ENCODE assay signal across 1 cellular context in the genomic region with DNA sequence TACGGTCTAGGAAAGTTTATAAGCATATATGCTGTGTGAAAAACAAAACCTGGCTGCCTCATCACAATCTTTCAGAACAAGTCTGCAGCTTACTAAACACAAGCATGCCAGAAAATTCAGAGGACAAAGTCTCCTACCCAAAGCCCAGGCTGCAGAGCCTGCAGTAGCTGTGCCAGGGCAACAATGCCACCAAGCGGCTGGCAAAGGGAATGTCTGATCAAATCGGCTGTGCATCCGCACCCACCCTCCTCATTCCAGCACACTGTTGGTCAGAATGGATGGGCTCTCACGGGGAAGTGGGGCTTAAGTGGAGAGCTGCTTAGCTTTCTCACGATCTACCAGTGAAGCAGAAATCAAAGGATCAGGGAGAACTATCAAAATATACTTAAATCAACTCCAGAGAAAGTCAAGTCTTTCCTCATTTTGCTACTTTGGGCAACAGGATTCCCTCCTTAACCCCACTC.
A peak's percentile ranks its signal among the peaks of the same experiment; 100 is the strongest.
TF ChIP-seq lines count a peak whose summit lies in the region.

No MANE protein-coding gene starts in this region.

TF ChIP-seq in HepG2, 621 proteins besides CTCF, POLR2A, EP300 and RAD21 (continued from another document and continues in another):
- TF ChIP-seq ZFAT (CRISPR knock-in tag; conservative IDR thresholded peaks at IDR 0.05) (no peak), STAG1 (CRISPR knock-in tag; IDR thresholded peaks at IDR 0.05) (peak; percentile 100), SAP130 (CRISPR knock-in tag; IDR thresholded peaks at IDR 0.05; ENCODE audit: low read depth) (peak; percentile 59), ZSCAN29 (CRISPR knock-in tag; conservative IDR thresholded peaks at IDR 0.05) (0 out of 2 replicates have a peak, but pooled peaks have one; percentile 49), ZSCAN30 (CRISPR knock-in tag; IDR thresholded peaks at IDR 0.05) (no peak), PLRG1 (conservative IDR thresholded peaks at IDR 0.05) (no peak), SNAI1 (CRISPR knock-in tag; IDR thresholded peaks at IDR 0.05; ENCODE audit: borderline replicate concordance) (no peak), ZNF24 (IDR thresholded peaks at IDR 0.05) (no peak), MAF1 (CRISPR knock-in tag; IDR thresholded peaks at IDR 0.05; ENCODE audit: borderline replicate concordance) (no peak), HOXA5 (CRISPR knock-in tag; IDR thresholded peaks at IDR 0.05) (0 out of 2 replicates have a peak, but pooled peaks have one; percentile 31), SIX4 (CRISPR knock-in tag; IDR thresholded peaks at IDR 0.05) (0 out of 2 replicates have a peak, but pooled peaks have one; percentile 15), NR2F2 (IDR thresholded peaks at IDR 0.05; ENCODE audit: borderline replicate concordance, low read depth) (no peak; the same call in 1 of the 2 replicates), ZNF263 (CRISPR knock-in tag; IDR thresholded peaks at IDR 0.05) (no peak), SIN3B (IDR thresholded peaks at IDR 0.05; ENCODE audit: low read length) (no peak), ZNF878 (CRISPR knock-in tag; IDR thresholded peaks at IDR 0.05) (no peak), BRD4 (CRISPR knock-in tag; IDR thresholded peaks at IDR 0.05) (no peak), DNMT3B (CRISPR knock-in tag; conservative IDR thresholded peaks at IDR 0.05) (no peak), REL (CRISPR knock-in tag; conservative IDR thresholded peaks at IDR 0.05) (no peak), ZNF382 (CRISPR knock-in tag; IDR thresholded peaks at IDR 0.05; ENCODE audit: borderline replicate concordance) (no peak), DPF2 (CRISPR knock-in tag; IDR thresholded peaks at IDR 0.05; ENCODE audit: borderline replicate concordance, low read depth) (no peak), ZNF124 (CRISPR knock-in tag; IDR thresholded peaks at IDR 0.05) (peak; percentile 63; the same call in 1 of the 2 replicates), ZNF550 (CRISPR knock-in tag; IDR thresholded peaks at IDR 0.05; ENCODE audit: borderline replicate concordance) (no peak), ZNF335 (CRISPR knock-in tag; IDR thresholded peaks at IDR 0.05) (no peak), MXI1 (IDR thresholded peaks at IDR 0.05; ENCODE audit: borderline replicate concordance, low read depth, low read length) (no peak), ZNF329 (CRISPR knock-in tag; IDR thresholded peaks at IDR 0.05; ENCODE audit: low read depth) (no peak), ETV5 (CRISPR knock-in tag; IDR thresholded peaks at IDR 0.05; ENCODE audit: borderline replicate concordance) (peak; percentile 58; the same call in 1 of the 2 replicates), TP53 (CRISPR knock-in tag; conservative IDR thresholded peaks at IDR 0.05) (no peak), ARID2 (CRISPR knock-in tag; IDR thresholded peaks at IDR 0.05; ENCODE audit: borderline replicate concordance) (no peak), EED (CRISPR knock-in tag; IDR thresholded peaks at IDR 0.05) (no peak), SMAD9 (CRISPR knock-in tag; IDR thresholded peaks at IDR 0.05) (no peak), ZNF350 (CRISPR knock-in tag; IDR thresholded peaks at IDR 0.05; ENCODE audit: borderline replicate concordance, low read depth) (no peak), MIER3 (CRISPR knock-in tag; IDR thresholded peaks at IDR 0.05; ENCODE audit: borderline replicate concordance) (peak; percentile 69; the same call in 1 of the 2 replicates), TOPORS (CRISPR knock-in tag; IDR thresholded peaks at IDR 0.05) (no peak), SALL1 (CRISPR knock-in tag; IDR thresholded peaks at IDR 0.05) (peak; percentile 87), ZNF264 (CRISPR knock-in tag; IDR thresholded peaks at IDR 0.05) (no peak), SMAD3 (CRISPR knock-in tag; IDR thresholded peaks at IDR 0.05) (peak; percentile 86), THYN1 (CRISPR knock-in tag; IDR thresholded peaks at IDR 0.05; ENCODE audit: borderline replicate concordance, low read depth) (no peak)
- TF ChIP-seq, protein P1, sequence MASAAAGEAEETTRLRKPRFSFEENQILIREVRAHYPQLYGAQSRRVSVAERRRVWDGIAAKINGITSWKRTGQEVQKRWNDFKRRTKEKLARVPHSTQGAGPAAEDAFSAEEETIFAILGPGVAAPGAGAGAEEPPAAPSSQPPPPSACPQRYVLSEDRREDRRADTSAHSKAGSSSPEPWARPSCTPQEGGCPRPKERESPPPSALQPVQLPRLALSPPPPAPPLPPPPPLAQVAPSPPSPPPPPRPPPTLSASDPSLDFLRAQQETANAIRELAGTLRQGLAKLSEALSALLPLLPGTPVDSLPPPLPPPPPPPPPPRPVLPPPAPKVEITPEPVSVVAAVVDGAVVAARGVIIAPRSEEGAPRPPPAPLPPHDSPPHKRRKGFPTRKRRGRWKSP (CRISPR knock-in tag; IDR thresholded peaks at IDR 0.05): peak; percentile 55; the same call in 1 of the 2 replicates
- TF ChIP-seq, protein P2, sequence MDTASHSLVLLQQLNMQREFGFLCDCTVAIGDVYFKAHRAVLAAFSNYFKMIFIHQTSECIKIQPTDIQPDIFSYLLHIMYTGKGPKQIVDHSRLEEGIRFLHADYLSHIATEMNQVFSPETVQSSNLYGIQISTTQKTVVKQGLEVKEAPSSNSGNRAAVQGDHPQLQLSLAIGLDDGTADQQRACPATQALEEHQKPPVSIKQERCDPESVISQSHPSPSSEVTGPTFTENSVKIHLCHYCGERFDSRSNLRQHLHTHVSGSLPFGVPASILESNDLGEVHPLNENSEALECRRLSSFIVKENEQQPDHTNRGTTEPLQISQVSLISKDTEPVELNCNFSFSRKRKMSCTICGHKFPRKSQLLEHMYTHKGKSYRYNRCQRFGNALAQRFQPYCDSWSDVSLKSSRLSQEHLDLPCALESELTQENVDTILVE (CRISPR knock-in tag; IDR thresholded peaks at IDR 0.05): no peak
- TF ChIP-seq, protein P3, sequence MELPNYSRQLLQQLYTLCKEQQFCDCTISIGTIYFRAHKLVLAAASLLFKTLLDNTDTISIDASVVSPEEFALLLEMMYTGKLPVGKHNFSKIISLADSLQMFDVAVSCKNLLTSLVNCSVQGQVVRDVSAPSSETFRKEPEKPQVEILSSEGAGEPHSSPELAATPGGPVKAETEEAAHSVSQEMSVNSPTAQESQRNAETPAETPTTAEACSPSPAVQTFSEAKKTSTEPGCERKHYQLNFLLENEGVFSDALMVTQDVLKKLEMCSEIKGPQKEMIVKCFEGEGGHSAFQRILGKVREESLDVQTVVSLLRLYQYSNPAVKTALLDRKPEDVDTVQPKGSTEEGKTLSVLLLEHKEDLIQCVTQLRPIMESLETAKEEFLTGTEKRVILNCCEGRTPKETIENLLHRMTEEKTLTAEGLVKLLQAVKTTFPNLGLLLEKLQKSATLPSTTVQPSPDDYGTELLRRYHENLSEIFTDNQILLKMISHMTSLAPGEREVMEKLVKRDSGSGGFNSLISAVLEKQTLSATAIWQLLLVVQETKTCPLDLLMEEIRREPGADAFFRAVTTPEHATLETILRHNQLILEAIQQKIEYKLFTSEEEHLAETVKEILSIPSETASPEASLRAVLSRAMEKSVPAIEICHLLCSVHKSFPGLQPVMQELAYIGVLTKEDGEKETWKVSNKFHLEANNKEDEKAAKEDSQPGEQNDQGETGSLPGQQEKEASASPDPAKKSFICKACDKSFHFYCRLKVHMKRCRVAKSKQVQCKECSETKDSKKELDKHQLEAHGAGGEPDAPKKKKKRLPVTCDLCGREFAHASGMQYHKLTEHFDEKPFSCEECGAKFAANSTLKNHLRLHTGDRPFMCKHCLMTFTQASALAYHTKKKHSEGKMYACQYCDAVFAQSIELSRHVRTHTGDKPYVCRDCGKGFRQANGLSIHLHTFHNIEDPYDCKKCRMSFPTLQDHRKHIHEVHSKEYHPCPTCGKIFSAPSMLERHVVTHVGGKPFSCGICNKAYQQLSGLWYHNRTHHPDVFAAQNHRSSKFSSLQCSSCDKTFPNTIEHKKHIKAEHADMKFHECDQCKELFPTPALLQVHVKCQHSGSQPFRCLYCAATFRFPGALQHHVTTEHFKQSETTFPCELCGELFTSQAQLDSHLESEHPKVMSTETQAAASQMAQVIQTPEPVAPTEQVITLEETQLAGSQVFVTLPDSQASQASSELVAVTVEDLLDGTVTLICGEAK (IDR thresholded peaks at IDR 0.05): no peak
- TF ChIP-seq, protein P3 (CRISPR knock-in tag; IDR thresholded peaks at IDR 0.05): no peak
- TF ChIP-seq, protein P4, sequence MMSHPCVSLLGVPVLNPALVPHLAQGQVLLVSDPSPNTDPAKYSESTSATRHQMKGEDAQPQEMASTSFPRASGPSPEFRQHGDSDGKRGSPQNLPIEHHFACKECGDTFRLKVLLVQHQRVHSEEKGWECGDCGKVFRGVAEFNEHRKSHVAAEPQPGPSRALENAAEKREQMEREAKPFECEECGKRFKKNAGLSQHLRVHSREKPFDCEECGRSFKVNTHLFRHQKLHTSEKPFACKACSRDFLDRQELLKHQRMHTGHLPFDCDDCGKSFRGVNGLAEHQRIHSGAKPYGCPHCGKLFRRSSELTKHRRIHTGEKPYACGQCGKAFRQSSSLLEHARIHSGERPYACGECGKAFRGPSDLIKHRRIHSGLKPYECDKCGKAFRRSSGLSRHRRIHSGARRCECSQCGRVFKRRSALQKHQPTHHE (CRISPR knock-in tag; IDR thresholded peaks at IDR 0.05; ENCODE audit: borderline replicate concordance): no peak
- TF ChIP-seq, protein P5, sequence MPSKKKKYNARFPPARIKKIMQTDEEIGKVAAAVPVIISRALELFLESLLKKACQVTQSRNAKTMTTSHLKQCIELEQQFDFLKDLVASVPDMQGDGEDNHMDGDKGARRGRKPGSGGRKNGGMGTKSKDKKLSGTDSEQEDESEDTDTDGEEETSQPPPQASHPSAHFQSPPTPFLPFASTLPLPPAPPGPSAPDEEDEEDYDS (CRISPR knock-in tag; IDR thresholded peaks at IDR 0.05): peak; percentile 43; the same call in 1 of the 2 replicates
- TF ChIP-seq, protein P6, sequence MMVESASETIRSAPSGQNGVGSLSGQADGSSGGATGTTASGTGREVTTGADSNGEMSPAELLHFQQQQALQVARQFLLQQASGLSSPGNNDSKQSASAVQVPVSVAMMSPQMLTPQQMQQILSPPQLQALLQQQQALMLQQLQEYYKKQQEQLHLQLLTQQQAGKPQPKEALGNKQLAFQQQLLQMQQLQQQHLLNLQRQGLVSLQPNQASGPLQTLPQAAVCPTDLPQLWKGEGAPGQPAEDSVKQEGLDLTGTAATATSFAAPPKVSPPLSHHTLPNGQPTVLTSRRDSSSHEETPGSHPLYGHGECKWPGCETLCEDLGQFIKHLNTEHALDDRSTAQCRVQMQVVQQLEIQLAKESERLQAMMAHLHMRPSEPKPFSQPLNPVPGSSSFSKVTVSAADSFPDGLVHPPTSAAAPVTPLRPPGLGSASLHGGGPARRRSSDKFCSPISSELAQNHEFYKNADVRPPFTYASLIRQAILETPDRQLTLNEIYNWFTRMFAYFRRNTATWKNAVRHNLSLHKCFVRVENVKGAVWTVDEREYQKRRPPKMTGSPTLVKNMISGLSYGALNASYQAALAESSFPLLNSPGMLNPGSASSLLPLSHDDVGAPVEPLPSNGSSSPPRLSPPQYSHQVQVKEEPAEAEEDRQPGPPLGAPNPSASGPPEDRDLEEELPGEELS (CRISPR knock-in tag; IDR thresholded peaks at IDR 0.05): peak; percentile 41; the same call in 1 of the 2 replicates
- TF ChIP-seq, protein P7, sequence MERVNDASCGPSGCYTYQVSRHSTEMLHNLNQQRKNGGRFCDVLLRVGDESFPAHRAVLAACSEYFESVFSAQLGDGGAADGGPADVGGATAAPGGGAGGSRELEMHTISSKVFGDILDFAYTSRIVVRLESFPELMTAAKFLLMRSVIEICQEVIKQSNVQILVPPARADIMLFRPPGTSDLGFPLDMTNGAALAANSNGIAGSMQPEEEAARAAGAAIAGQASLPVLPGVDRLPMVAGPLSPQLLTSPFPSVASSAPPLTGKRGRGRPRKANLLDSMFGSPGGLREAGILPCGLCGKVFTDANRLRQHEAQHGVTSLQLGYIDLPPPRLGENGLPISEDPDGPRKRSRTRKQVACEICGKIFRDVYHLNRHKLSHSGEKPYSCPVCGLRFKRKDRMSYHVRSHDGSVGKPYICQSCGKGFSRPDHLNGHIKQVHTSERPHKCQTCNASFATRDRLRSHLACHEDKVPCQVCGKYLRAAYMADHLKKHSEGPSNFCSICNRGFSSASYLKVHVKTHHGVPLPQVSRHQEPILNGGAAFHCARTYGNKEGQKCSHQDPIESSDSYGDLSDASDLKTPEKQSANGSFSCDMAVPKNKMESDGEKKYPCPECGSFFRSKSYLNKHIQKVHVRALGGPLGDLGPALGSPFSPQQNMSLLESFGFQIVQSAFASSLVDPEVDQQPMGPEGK (CRISPR knock-in tag; IDR thresholded peaks at IDR 0.05): peak; percentile 50; the same call in 1 of the 2 replicates
- TF ChIP-seq, protein P8, sequence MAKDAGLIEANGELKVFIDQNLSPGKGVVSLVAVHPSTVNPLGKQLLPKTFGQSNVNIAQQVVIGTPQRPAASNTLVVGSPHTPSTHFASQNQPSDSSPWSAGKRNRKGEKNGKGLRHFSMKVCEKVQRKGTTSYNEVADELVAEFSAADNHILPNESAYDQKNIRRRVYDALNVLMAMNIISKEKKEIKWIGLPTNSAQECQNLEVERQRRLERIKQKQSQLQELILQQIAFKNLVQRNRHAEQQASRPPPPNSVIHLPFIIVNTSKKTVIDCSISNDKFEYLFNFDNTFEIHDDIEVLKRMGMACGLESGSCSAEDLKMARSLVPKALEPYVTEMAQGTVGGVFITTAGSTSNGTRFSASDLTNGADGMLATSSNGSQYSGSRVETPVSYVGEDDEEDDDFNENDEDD (CRISPR knock-in tag; IDR thresholded peaks at IDR 0.05; ENCODE audit: borderline replicate concordance): no peak
